Comparison of ENCODE assay signal across 8 cellular contexts in the genomic region with DNA sequence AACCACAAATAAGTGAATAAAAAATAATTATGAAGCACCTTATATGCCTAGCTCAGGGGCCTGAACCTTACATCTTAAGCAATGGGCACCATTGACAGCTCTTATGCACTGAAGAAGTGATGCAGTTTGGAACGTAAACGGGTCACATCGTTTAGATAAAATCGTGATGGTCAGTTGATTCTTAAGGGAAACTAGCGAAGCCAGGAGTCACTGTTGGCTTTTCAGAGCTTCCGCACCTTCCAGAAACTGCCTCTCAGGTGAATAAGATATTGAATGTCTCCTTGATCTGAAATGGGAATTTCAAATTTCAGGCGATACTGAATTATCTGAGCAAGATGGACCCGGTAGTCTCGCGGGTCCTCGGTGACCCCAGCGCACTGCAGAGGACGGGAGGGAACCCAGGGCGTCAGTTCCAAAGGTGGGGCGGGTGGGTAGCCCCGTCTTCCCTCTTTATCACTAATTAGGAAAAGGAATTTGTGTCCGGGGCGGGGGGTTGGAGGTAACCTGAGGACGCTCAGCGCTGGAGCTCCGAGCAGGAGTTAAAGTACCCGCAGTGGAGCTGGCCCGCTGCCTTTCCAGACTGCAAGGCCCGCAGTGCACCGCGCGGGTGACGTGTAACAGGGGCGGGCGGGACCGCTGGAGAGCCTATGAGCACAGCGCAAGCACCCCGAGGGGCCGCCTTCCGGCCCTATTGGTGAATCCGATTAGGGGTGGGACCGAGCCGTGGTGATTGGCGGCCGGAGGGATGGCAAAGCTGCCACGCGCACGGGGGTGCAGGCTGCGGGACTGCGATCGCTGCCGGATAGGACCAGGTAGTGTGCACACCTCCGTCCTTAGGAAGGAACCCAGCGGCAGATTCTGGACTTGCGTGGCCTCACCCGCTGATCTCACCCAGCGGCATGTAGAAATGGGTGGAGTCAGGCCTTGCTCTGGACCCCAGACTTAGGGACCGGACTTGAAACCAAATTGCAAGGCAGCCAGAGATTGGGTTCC. TPM values are rescaled to one million over a fixed set of nuclear protein-coding genes. Genes with fewer than 3 reads are reported as not detected.
DNase-seq lines count a peak whose midpoint lies in the region; ATAC-seq and TF ChIP-seq lines count a peak whose summit lies in the region.

No MANE protein-coding gene starts in this region.

- H3K4ac ChIP-seq in H9 (ENCODE audit: low read depth, low read length): no peak overlapping the region

- H3T11ph ChIP-seq in H9 (ENCODE audit: low read length): no peak overlapping the region

- H3K27me3 Mint-ChIP-seq in H9 (ENCODE audit: low read depth) (no peaks in the 10 kb centered on the region; the same call in none of the 2 replicates), nephron progenitor cell (ENCODE audit: low read depth, poor library complexity) (peaks cover 5% of the 10 kb centered on the region)

- H3K23me2 ChIP-seq in H9 (ENCODE audit: insufficient read length, low read depth, low read length, poor library complexity, severe bottlenecking): peaks cover 5% of the 10 kb centered on the region

- H2BK5ac ChIP-seq in H9 (ENCODE audit: insufficient read length, low read length): no peak overlapping the region

- no peaks in the 10 kb centered on the region for H3F3A ChIP-seq in MM.1S (ENCODE audit: insufficient read depth, low read length)

- H3K4me3 ChIP-seq in MM.1S (ENCODE audit: low read length): peak overlapping the region; percentile 68

- peak; percentile 100 for ATAC-seq in stimulated activated naive CD8-positive, alpha-beta T cell treated with anti-CD3 and anti-CD28 coated beads, Interleukin-15, Interleukin-2, amounts not matched to agents 100 U/mL and 50 U/mL, for 24 hours

- H3K36me3 Mint-ChIP-seq in H9 (ENCODE audit: insufficient read depth in 1 of 3, low read depth in 3 of 3): peaks cover 1 to 7% (median 2%) of the 10 kb centered on the region in 3 experiments; a peak in 5 of 7 replicates
- H3K36me3 Mint-ChIP-seq in nephron progenitor cell (ENCODE audit: low read depth): peaks cover 5% of the 10 kb centered on the region

- H2BK15ac ChIP-seq in H9 (ENCODE audit: low read depth, low read length): no peak overlapping the region

- H3K9ac ChIP-seq in ES-I3 (ENCODE audit: low read depth, low read length): peak overlapping the region; percentile 77
- H3K9ac ChIP-seq in H9 (ENCODE audit: extremely low read depth, insufficient read length, low read length): peak overlapping the region; percentile 63
- H3K9ac ChIP-seq in MM.1S (ENCODE audit: low read length): peak overlapping the region; percentile 9; the same call in 1 of the 2 replicates

- no peaks in the 10 kb centered on the region for H3K27me3 ChIP-seq in H9 (ENCODE audit: insufficient read depth, low read length)
- H3K27me3 ChIP-seq in MM.1S (replicated peaks; ENCODE audit: insufficient read depth, low read length): no peaks in the 10 kb centered on the region

- H3K4me1 ChIP-seq in ES-I3 (ENCODE audit: insufficient read depth, low read length) (peaks cover 16% of the 10 kb centered on the region), H9 (ENCODE audit: insufficient read depth, low read length) (peaks cover 5% of the 10 kb centered on the region; the same call in 1 of the 2 replicates), MM.1S (ENCODE audit: low read length) (peaks cover 4% of the 10 kb centered on the region; the same call in 1 of the 2 replicates)

- H4K5ac ChIP-seq in H9 (ENCODE audit: insufficient read length, low read depth, low read length): no peak overlapping the region

- H3K9me3 Mint-ChIP-seq in H9 (no peaks in the 10 kb centered on the region), nephron progenitor cell (no peaks in the 10 kb centered on the region)

- no peaks in the 10 kb centered on the region for H3K9me3 ChIP-seq in ES-I3 (ENCODE audit: control insufficient read depth, insufficient read depth, low read length)
- no peaks in the 10 kb centered on the region for H3K9me3 ChIP-seq in H9 (ENCODE audit: control insufficient read depth, low read depth, low read length)
- H3K9me3 ChIP-seq in MM.1S (replicated peaks; ENCODE audit: insufficient read depth, low read length): no peaks in the 10 kb centered on the region

- H2BK12ac ChIP-seq in H9 (ENCODE audit: insufficient read length, low read depth, low read length): no peak overlapping the region

- no peak overlapping the region for H3K14ac ChIP-seq in H9 (ENCODE audit: insufficient read depth, low read length)

- H4K20me1 ChIP-seq in H9 (ENCODE audit: control insufficient read depth, insufficient read depth, insufficient read length) (no peaks in the 10 kb centered on the region), MM.1S (ENCODE audit: insufficient read depth, low read length) (no peaks in the 10 kb centered on the region)

- no CpG with 5 or more reads among the region's 53 CpGs for WGBS in H9 (ENCODE audit: extremely low coverage, insufficient read length, low lambda C conversion rate)

- no peaks in the 10 kb centered on the region for H3K9me2 ChIP-seq in MM.1S (replicated peaks; ENCODE audit: insufficient read depth, low read length)

- no peak for TF ChIP-seq CTCF in H9 (conservative IDR thresholded peaks at IDR 0.05)
- TF ChIP-seq CTCF in MM.1S (IDR thresholded peaks at IDR 0.05; ENCODE audit: low read length): no peak
- TF ChIP-seq CTCF in nephron progenitor cell (IDR thresholded peaks at IDR 0.05): no peak

- H3K4me2 ChIP-seq in H9 (ENCODE audit: insufficient read depth, insufficient read length, low read length) (peak overlapping the region; percentile 81), MM.1S (ENCODE audit: low read depth, low read length) (peak overlapping the region; percentile 94)

- no peak overlapping the region for H2AK5ac ChIP-seq in H9 (ENCODE audit: insufficient read length, low read length)

- H3K27ac Mint-ChIP-seq in H9 (peak overlapping the region; percentile 92 to 96 (median 94); a peak in 6 of 7 replicates), nephron progenitor cell (no peak overlapping the region)

- H3K79me2 ChIP-seq in H9 (ENCODE audit: insufficient read depth, low read length): no peaks in the 10 kb centered on the region
- H3K79me2 ChIP-seq in MM.1S (ENCODE audit: low read length): no peaks in the 10 kb centered on the region

- no peak overlapping the region for H2BK120ac ChIP-seq in H9 (ENCODE audit: low read depth, low read length, poor library complexity, severe bottlenecking)

- peak; percentile 98 for DNase-seq in H9
- peak; percentile 98 for DNase-seq in MM.1S
- DNase-seq in SHP77 (lab: John Stamatoyannopoulos, UW): peak; percentile 93 to 99
- DNase-seq in activated effector memory CD4-positive, alpha-beta T cell treated with anti-CD3 and anti-CD28 coated beads, Interleukin-2, amount 50 U/mL, for 16 hours: peak; percentile 98
- DNase-seq in fibroblast of the conjunctiva (ENCODE audit: low read depth): peak; percentile 85
- DNase-seq in nephron progenitor cell: peak; percentile 97
- DNase-seq in stimulated activated naive CD8-positive, alpha-beta T cell treated with anti-CD3 and anti-CD28 coated beads, Interleukin-15, Interleukin-2, amounts not matched to agents 100 U/mL and 50 U/mL, for 24 hours: peak; percentile 96

- no peak overlapping the region for H4K91ac ChIP-seq in H9 (ENCODE audit: insufficient read length, low read depth, low read length)

- no peak overlapping the region for H4K8ac ChIP-seq in H9 (replicated peaks; ENCODE audit: insufficient read length, low read depth, low read length)

- peak overlapping the region; percentile 88 to 90 for H3K4me3 Mint-ChIP-seq in H9
- peak overlapping the region; percentile 92 for H3K4me3 Mint-ChIP-seq in nephron progenitor cell

- no peak overlapping the region for H2BK20ac ChIP-seq in H9 (ENCODE audit: low read depth, low read length, poor library complexity, severe bottlenecking)

- no peak overlapping the region for H3K23ac ChIP-seq in H9 (ENCODE audit: insufficient read length, low read depth, low read length)

- H3K4me1 Mint-ChIP-seq in H9: peaks cover 35 to 38% of the 10 kb centered on the region in 2 experiments
- H3K4me1 Mint-ChIP-seq in nephron progenitor cell: peaks cover 13% of the 10 kb centered on the region

- H3K36me3 ChIP-seq in ES-I3 (ENCODE audit: insufficient read depth, low read length) (no peaks in the 10 kb centered on the region), MM.1S (replicated peaks; ENCODE audit: insufficient read depth, low read length) (no peaks in the 10 kb centered on the region)

- no peaks in the 10 kb centered on the region for H3K79me1 ChIP-seq in H9 (ENCODE audit: insufficient read depth, low read depth, low read length, poor library complexity, severe bottlenecking)

- H3K27ac ChIP-seq in H9 (ENCODE audit: insufficient read length, low read depth, low read length) (no peak overlapping the region), MM.1S (ENCODE audit: low read length) (no peak overlapping the region)

- no peak overlapping the region for H3K56ac ChIP-seq in H9 (ENCODE audit: insufficient read length, low read depth, low read length)

- H3K18ac ChIP-seq in H9 (ENCODE audit: insufficient read length, low read depth, low read length): no peak overlapping the region

- H2AFZ ChIP-seq in H9 (ENCODE audit: low read length) (no peak overlapping the region), MM.1S (ENCODE audit: low read length) (peak overlapping the region; percentile 92)

RNA-seq across cellular contexts. Expression of gene GARNL3, which starts 19.7 kb away (rescaled TPM):
- total RNA-seq in H9 (2021): 8.7 and 8.8 TPM in 2 replicates

Comparison
In these comparisons a context has a peak if more than half of its experiments do, and no peak if none do; other contexts are left out.
1. H3K9ac ChIP-seq: peak in every context shown above with its lines; median percentile 77 in ES-I3; 63 in H9; 9 in MM.1S.